1 cellular context compared by ENCODE assay signal in genomic region chr7:134901389-134902020, GRCh38.
TF ChIP-seq lines count a peak whose summit lies in the region.

No MANE protein-coding gene starts in this region.

TF ChIP-seq in HepG2, 621 proteins besides CTCF, POLR2A, EP300 and RAD21 (continued from another document and continues in another):
- TF ChIP-seq CSRNP1 (CRISPR knock-in tag; IDR thresholded peaks at IDR 0.05) (no peak), HHEX (CRISPR knock-in tag; IDR thresholded peaks at IDR 0.05) (no peak), AKAP8 (CRISPR knock-in tag; IDR thresholded peaks at IDR 0.05) (0 out of 2 replicates have a peak, but pooled peaks have one; percentile 39), ZNF772 (CRISPR knock-in tag; IDR thresholded peaks at IDR 0.05) (no peak), BCL6 (CRISPR knock-in tag; IDR thresholded peaks at IDR 0.05) (peak; percentile 74), NCOA2 (CRISPR knock-in tag; IDR thresholded peaks at IDR 0.05) (peak; percentile 78), MYPOP (CRISPR knock-in tag; IDR thresholded peaks at IDR 0.05) (no peak), KMT2B (CRISPR knock-in tag; IDR thresholded peaks at IDR 0.05) (peak; percentile 51; the same call in 1 of the 2 replicates), MAF1 (CRISPR knock-in tag; IDR thresholded peaks at IDR 0.05; ENCODE audit: borderline replicate concordance) (no peak), ZNF232 (CRISPR knock-in tag; IDR thresholded peaks at IDR 0.05; ENCODE audit: borderline replicate concordance) (no peak), KLF12 (CRISPR knock-in tag; IDR thresholded peaks at IDR 0.05; ENCODE audit: borderline replicate concordance) (no peak), HBP1 (CRISPR knock-in tag; IDR thresholded peaks at IDR 0.05; ENCODE audit: low read depth) (no peak), ZNF7 (CRISPR knock-in tag; IDR thresholded peaks at IDR 0.05) (no peak), PITX1 (CRISPR knock-in tag; IDR thresholded peaks at IDR 0.05) (peak; percentile 93), ZBTB34 (CRISPR knock-in tag; IDR thresholded peaks at IDR 0.05) (peak; percentile 49; the same call in 1 of the 2 replicates), SP2 (CRISPR knock-in tag; IDR thresholded peaks at IDR 0.05) (no peak), THYN1 (CRISPR knock-in tag; IDR thresholded peaks at IDR 0.05; ENCODE audit: borderline replicate concordance, low read depth) (no peak), SMYD3 (CRISPR knock-in tag; IDR thresholded peaks at IDR 0.05) (0 out of 2 replicates have a peak, but pooled peaks have one; percentile 49), XRCC5 (optimal IDR thresholded peaks at IDR 0.05; ENCODE audit: low read length) (no peak), ZNF644 (CRISPR knock-in tag; IDR thresholded peaks at IDR 0.05; ENCODE audit: low read depth) (0 out of 2 replicates have a peak, but pooled peaks have one; percentile 46), ZNF639 (CRISPR knock-in tag; conservative IDR thresholded peaks at IDR 0.05) (no peak), ZNF670 (CRISPR knock-in tag; IDR thresholded peaks at IDR 0.05; ENCODE audit: borderline replicate concordance) (0 out of 2 replicates have a peak, but pooled peaks have one; percentile 58), FOXO1 (CRISPR knock-in tag; IDR thresholded peaks at IDR 0.05) (no peak; the same call in 1 of the 2 replicates), MEIS1 (CRISPR knock-in tag; IDR thresholded peaks at IDR 0.05; ENCODE audit: borderline replicate concordance) (no peak), HNF4A (CRISPR knock-in tag; IDR thresholded peaks at IDR 0.05) (peak; percentile 94), ZMYM3 (CRISPR knock-in tag; IDR thresholded peaks at IDR 0.05) (no peak), POLR2G (IDR thresholded peaks at IDR 0.05; ENCODE audit: low read depth, low read length) (peak; percentile 72), MXI1 (IDR thresholded peaks at IDR 0.05; ENCODE audit: borderline replicate concordance, low read depth, low read length) (0 out of 3 replicates have a peak, but pooled peaks have one; percentile 14), BRCA1 (CRISPR knock-in tag; IDR thresholded peaks at IDR 0.05) (no peak), HMGXB3 (CRISPR knock-in tag; IDR thresholded peaks at IDR 0.05; ENCODE audit: borderline replicate concordance) (no peak), THAP9 (CRISPR knock-in tag; IDR thresholded peaks at IDR 0.05; ENCODE audit: borderline replicate concordance) (no peak), MTF1 (CRISPR knock-in tag; IDR thresholded peaks at IDR 0.05) (no peak), MBD4 (IDR thresholded peaks at IDR 0.05; ENCODE audit: borderline replicate concordance, low read length) (peak; percentile 27; the same call in 1 of the 2 replicates), YY1 (IDR thresholded peaks at IDR 0.05; ENCODE audit: insufficient read depth, insufficient replicate concordance, low read depth, low read length) (no peak), ZNF768 (CRISPR knock-in tag; IDR thresholded peaks at IDR 0.05) (no peak), AGO2 (optimal IDR thresholded peaks at IDR 0.05; ENCODE audit: low read depth, low read length) (no peak), NPAS2 (CRISPR knock-in tag; IDR thresholded peaks at IDR 0.05; ENCODE audit: borderline replicate concordance) (no peak), ZNF607 (CRISPR knock-in tag; IDR thresholded peaks at IDR 0.05; ENCODE audit: borderline replicate concordance) (no peak), KLF9 (CRISPR knock-in tag; IDR thresholded peaks at IDR 0.05; ENCODE audit: low read depth) (no peak), SMC3 (IDR thresholded peaks at IDR 0.05; ENCODE audit: low read length) (no peak), DMAP1 (CRISPR knock-in tag; IDR thresholded peaks at IDR 0.05) (peak; percentile 54), ZNF879 (CRISPR knock-in tag; IDR thresholded peaks at IDR 0.05) (no peak), HES4 (CRISPR knock-in tag; IDR thresholded peaks at IDR 0.05; ENCODE audit: borderline replicate concordance) (no peak), NFE2L1 (CRISPR knock-in tag; IDR thresholded peaks at IDR 0.05; ENCODE audit: borderline replicate concordance) (no peak), KLF6 (CRISPR knock-in tag; IDR thresholded peaks at IDR 0.05) (no peak), ZNF605 (CRISPR knock-in tag; IDR thresholded peaks at IDR 0.05) (peak; percentile 53; the same call in 1 of the 2 replicates), BATF2 (CRISPR knock-in tag; IDR thresholded peaks at IDR 0.05) (no peak), ZNF570 (CRISPR knock-in tag; IDR thresholded peaks at IDR 0.05; ENCODE audit: borderline replicate concordance) (no peak), IRF1 (CRISPR knock-in tag; IDR thresholded peaks at IDR 0.05; ENCODE audit: low read depth) (no peak), TCF12 (IDR thresholded peaks at IDR 0.05) (no peak), TCF12 (CRISPR knock-in tag; IDR thresholded peaks at IDR 0.05) (0 out of 2 replicates have a peak, but pooled peaks have one; percentile 57), ZFP41 (CRISPR knock-in tag; IDR thresholded peaks at IDR 0.05; ENCODE audit: borderline replicate concordance) (no peak)
